8 cellular contexts compared by ENCODE assay signal in the genomic region with DNA sequence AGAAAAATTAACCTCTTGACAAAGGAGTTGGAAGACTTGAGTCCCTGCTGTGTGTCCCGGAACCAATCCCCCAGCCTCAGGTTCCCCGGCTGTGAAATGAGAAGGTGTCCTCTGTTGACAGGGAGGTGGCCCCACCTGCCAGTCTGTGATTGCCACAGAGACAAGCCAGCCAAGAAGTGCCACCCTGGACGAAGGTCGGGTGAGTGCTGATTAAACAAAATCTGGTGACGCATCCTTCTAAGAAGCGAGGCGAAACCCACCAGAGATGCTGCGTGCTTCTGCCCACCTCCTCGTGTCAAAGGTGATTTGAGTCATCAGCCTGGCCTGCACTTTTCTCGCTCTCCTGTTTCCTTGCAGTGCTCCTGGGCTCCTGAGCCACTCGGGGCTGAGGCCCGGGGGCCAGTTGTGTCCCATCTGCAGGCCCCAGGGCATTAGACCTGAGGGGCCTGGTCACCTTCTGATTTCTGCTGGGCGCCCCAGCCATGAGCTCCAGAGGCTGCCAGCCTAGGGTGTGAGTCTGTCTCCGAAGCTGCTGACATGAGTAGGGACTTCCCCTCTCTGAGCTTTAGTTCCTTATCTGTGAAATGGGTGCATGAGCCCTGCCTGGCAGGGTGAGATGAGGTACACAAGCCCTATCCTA. TPM values are rescaled to one million over a fixed set of nuclear protein-coding genes. Genes with fewer than 3 reads are reported as not detected.
A peak's percentile ranks its signal among the peaks of the same experiment; 100 is the strongest.
DNase-seq lines count a peak whose midpoint lies in the region; ATAC-seq and TF ChIP-seq lines count a peak whose summit lies in the region.

No MANE protein-coding gene starts in this region.

- H3K36me3 ChIP-seq in skeletal muscle satellite cell (ENCODE audit: insufficient read depth, low read length) (peaks cover 38% of the 10 kb centered on the region), BE2C (no peaks in the 10 kb centered on the region)

- H3K4me2 ChIP-seq in skeletal muscle satellite cell (ENCODE audit: low read length) = peak overlapping the region; percentile 66

- ATAC-seq in HG02981 (IDR thresholded peaks at IDR 0.05; ENCODE audit: unreplicated experiment) = peak; percentile 39

- DNase-seq in activated CD4-positive, alpha-beta T cell treated with anti-CD3 and anti-CD28 coated beads for 24 hours (ENCODE audit: low read depth in 2 of 2) = peak; percentile 25 to 29
- DNase-seq in activated CD4-positive, alpha-beta T cell treated with anti-CD3 and anti-CD28 coated beads for 1 hour = no peak
- DNase-seq in activated CD4-positive, CD25-positive, alpha-beta regulatory T cell treated with anti-CD3 and anti-CD28 coated beads, Interleukin-2, amount 50 U/mL, for 16 hours (ENCODE audit: low read depth, low spot score) = peak; percentile 47
- DNase-seq in epithelial cell of proximal tubule (ENCODE audit: low read depth) (peak; percentile 80), cerebellar nuclear complex (lab: John Stamatoyannopoulos, UW) (no peak), BE2C (no peak)

- no peaks in the 10 kb centered on the region for H3K27me3 ChIP-seq in skeletal muscle satellite cell (ENCODE audit: control insufficient read depth, insufficient read depth, low read length)
- H3K27me3 ChIP-seq in BE2C = no peaks in the 10 kb centered on the region

- no peak overlapping the region for H3K4me3 ChIP-seq in epithelial cell of proximal tubule (ENCODE audit: low read depth, low read length)
- H3K4me3 ChIP-seq in skeletal muscle satellite cell (ENCODE audit: low read length) = peak overlapping the region; percentile 47
- H3K4me3 ChIP-seq in BE2C (ENCODE audit: low read depth, low read length) = no peak overlapping the region

- H3K9ac ChIP-seq in skeletal muscle satellite cell (ENCODE audit: low read depth, low read length) = peak overlapping the region; percentile 79

- no peaks in the 10 kb centered on the region for H3K9me3 ChIP-seq in skeletal muscle satellite cell (replicated peaks; ENCODE audit: low read length)
- H3K9me3 ChIP-seq in BE2C = no peaks in the 10 kb centered on the region

- peaks cover 72% of the 10 kb centered on the region for H3K4me1 ChIP-seq in skeletal muscle satellite cell (ENCODE audit: control insufficient read depth, insufficient read depth, low read length)
- no peaks in the 10 kb centered on the region for H3K4me1 ChIP-seq in BE2C

- TF ChIP-seq CTCF in epithelial cell of proximal tubule (conservative IDR thresholded peaks at IDR 0.05; ENCODE audit: low read depth, low read length) = no peak
- no peak for TF ChIP-seq CTCF in BE2C (IDR thresholded peaks at IDR 0.05; ENCODE audit: low read depth, low read length)

RNA-seq across cellular contexts. Expression of gene NEK6, which starts 28.7 kb away (rescaled TPM):
- 23.5 and 38.0 TPM in 2 replicates for total RNA-seq in epithelial cell of proximal tubule
- total RNA-seq in skeletal muscle satellite cell (2012; rRNA removed) = 21.0 and 27.1 TPM in 2 replicates
- 0.46 TPM for polyA plus RNA-seq in BE2C (2012; ENCODE audit: insufficient read depth, insufficient read length, low read depth)

Comparison
In these comparisons a context has a peak if more than half of its experiments do, and no peak if none do; other contexts are left out.
1. DNase-seq: peak in activated CD4-positive, alpha-beta T cell treated with anti-CD3 and anti-CD28 coated beads for 24 hours (2 of 2), activated CD4-positive, CD25-positive, alpha-beta regulatory T cell treated with anti-CD3 and anti-CD28 coated beads, Interleukin-2, amount 50 U/mL, for 16 hours (single experiment) and epithelial cell of proximal tubule (single experiment); none in activated CD4-positive, alpha-beta T cell treated with anti-CD3 and anti-CD28 coated beads for 1 hour (single experiment), cerebellar nuclear complex (0 of 2) and BE2C (single experiment).